21 cellular contexts compared by ENCODE assay signal in genomic region chr2:43097650-43098049, GRCh38.
DNase-seq lines count a peak whose midpoint lies in the region; ATAC-seq, FAIRE-seq and TF ChIP-seq lines count a peak whose summit lies in the region.
"Had no signal": no experiment of that assay in that cellular context is flagged by ENCODE, and none has a peak within 500 bp of the region (broad histone marks: within the 10 kb centered on the region; RNA-seq: fewer than 3 reads in every experiment).

No MANE protein-coding gene starts in this region.

- H3K4me3 Mint-ChIP-seq in activated naive CD4-positive, alpha-beta T cell treated with anti-CD3 and anti-CD28 coated beads for 36 hours, result no peak overlapping the region
- H3K4me3 Mint-ChIP-seq: activated CD4-positive, alpha-beta T cell treated with anti-CD3 and anti-CD28 coated beads, Interleukin-2, amount 10 ng/mL, durations not matched to agents 24 days and 14 days; activated naive CD4-positive, alpha-beta T cell treated with anti-CD3 and anti-CD28 coated beads, Interleukin-2, amount 10 ng/mL, durations not matched to agents 7 days and 5 days; nephron progenitor cell had no signal

- DNase-seq in GM12891 (ENCODE audit: insufficient read length, low spot score), result no peak
- DNase-seq in RWPE1 (ENCODE audit: low spot score), result no peak
- no peak for DNase-seq in left colon
- DNase-seq in posterior vena cava (ENCODE audit: low spot score), result peak; percentile 74
- DNase-seq in activated naive CD4-positive, alpha-beta T cell treated with anti-CD3 and anti-CD28 coated beads for 36 hours, result no peak
- DNase-seq: activated CD4-positive, alpha-beta T cell treated with anti-CD3 and anti-CD28 coated beads, Interleukin-2, amount 10 ng/mL, durations not matched to agents 24 days and 14 days; activated naive CD4-positive, alpha-beta T cell treated with anti-CD3 and anti-CD28 coated beads, Interleukin-2, amount 10 ng/mL, durations not matched to agents 7 days and 5 days; brain microvascular endothelial cell; effector memory CD4-positive, alpha-beta T cell; H7; hippocampal formation; NCI-H187 treated with DMSO at 0.1 percent for 48 hours; NCI-H510A treated with DMSO at 0.1 percent for 48 hours; nephron progenitor cell; PC-9; retina had no signal

- H3K4me1 Mint-ChIP-seq in activated naive CD4-positive, alpha-beta T cell treated with anti-CD3 and anti-CD28 coated beads for 36 hours (ENCODE audit: low read depth), result no peaks in the 10 kb centered on the region
- H3K4me1 Mint-ChIP-seq: activated CD4-positive, alpha-beta T cell treated with anti-CD3 and anti-CD28 coated beads, Interleukin-2, amount 10 ng/mL, durations not matched to agents 24 days and 14 days; activated naive CD4-positive, alpha-beta T cell treated with anti-CD3 and anti-CD28 coated beads, Interleukin-2, amount 10 ng/mL, durations not matched to agents 7 days and 5 days had no signal

- intact Hi-C loops in left colon (cut with DNase I, micrococcal nuclease), result no loop called here
- intact Hi-C loops in posterior vena cava (cut with DNase I), result no loop called here
- intact Hi-C loops in activated naive CD4-positive, alpha-beta T cell treated with anti-CD3 and anti-CD28 coated beads for 36 hours (cut with micrococcal nuclease), result no loop called here

- ATAC-seq in left colon, result peak; percentile 22
- ATAC-seq in HG02852 (IDR thresholded peaks at IDR 0.05; ENCODE audit: unreplicated experiment), result no peak
- ATAC-seq in HG03354 (IDR thresholded peaks at IDR 0.05; ENCODE audit: poor library complexity, severe bottlenecking, unreplicated experiment), result no peak
- no peak for ATAC-seq in GM19023 (IDR thresholded peaks at IDR 0.05; ENCODE audit: unreplicated experiment)
- ATAC-seq: SK-N-SH treated with all-trans-retinoic acid at 6 μM for 48 hours had no signal

- POLR2A ChIA-PET in RWPE1 (lab: Yijun Ruan, JAX; ENCODE audit: low non-redundant PET), result no interaction called here

- FAIRE-seq in GM12891 (lab: Jason Lieb, UNC), result no peak
- FAIRE-seq: G401.6 had no signal

- H3K36me3 Mint-ChIP-seq in activated naive CD4-positive, alpha-beta T cell treated with anti-CD3 and anti-CD28 coated beads for 36 hours (ENCODE audit: low read depth), result peaks cover 2% of the 10 kb centered on the region

- peak overlapping the region; percentile 23; the same call in 1 of the 2 replicates for H3K27ac ChIP-seq in RWPE1
- H3K27ac ChIP-seq: brain microvascular endothelial cell, PC-9 had no signal

- no peaks in the 10 kb centered on the region for H3K9me3 Mint-ChIP-seq in activated naive CD4-positive, alpha-beta T cell treated with anti-CD3 and anti-CD28 coated beads for 36 hours

- no peak overlapping the region for H3K27ac Mint-ChIP-seq in activated naive CD4-positive, alpha-beta T cell treated with anti-CD3 and anti-CD28 coated beads for 36 hours
- H3K27ac Mint-ChIP-seq: activated CD4-positive, alpha-beta T cell treated with anti-CD3 and anti-CD28 coated beads, Interleukin-2, amount 10 ng/mL, durations not matched to agents 24 days and 14 days; activated naive CD4-positive, alpha-beta T cell treated with anti-CD3 and anti-CD28 coated beads, Interleukin-2, amount 10 ng/mL, durations not matched to agents 7 days and 5 days; nephron progenitor cell had no signal

- TF ChIP-seq POLR2A in GM12891 (IDR thresholded peaks at IDR 0.05; ENCODE audit: low read depth, low read length), result no peak

- no peak for TF ChIP-seq CTCF in RWPE1 (conservative IDR thresholded peaks at IDR 0.05; ENCODE audit: low read depth)

- H3K27me3 Mint-ChIP-seq in activated naive CD4-positive, alpha-beta T cell treated with anti-CD3 and anti-CD28 coated beads for 36 hours (ENCODE audit: low read depth), result peaks cover 2% of the 10 kb centered on the region

- CTCF ChIA-PET in RWPE1 (lab: Yijun Ruan, JAX), result interaction anchor here (0.8 kb wide), 1 partner anchor 34 kb away, joined by 3 read pairs; no protein-coding TSS in a partner anchor
- CTCF ChIA-PET in activated naive CD4-positive, alpha-beta T cell treated with anti-CD3 and anti-CD28 coated beads for 36 hours (lab: Charles Lee), result interaction anchor here (1.1 kb wide), 1 partner anchor 29 kb away, joined by 3 read pairs; no protein-coding TSS in a partner anchor

TF ChIP-seq in GM12891, 5 proteins besides CTCF, POLR2A, EP300 and RAD21:
- TF ChIP-seq SPI1 (IDR thresholded peaks at IDR 0.05; ENCODE audit: low read depth, low read length) (peak; percentile 29; the same call in 1 of the 2 replicates), PAX5 (IDR thresholded peaks at IDR 0.05; ENCODE audit: insufficient read depth, low read length, severe bottlenecking) (no peak)
